Comparison of ENCODE assay signal across 11 cellular contexts in the genomic region with DNA sequence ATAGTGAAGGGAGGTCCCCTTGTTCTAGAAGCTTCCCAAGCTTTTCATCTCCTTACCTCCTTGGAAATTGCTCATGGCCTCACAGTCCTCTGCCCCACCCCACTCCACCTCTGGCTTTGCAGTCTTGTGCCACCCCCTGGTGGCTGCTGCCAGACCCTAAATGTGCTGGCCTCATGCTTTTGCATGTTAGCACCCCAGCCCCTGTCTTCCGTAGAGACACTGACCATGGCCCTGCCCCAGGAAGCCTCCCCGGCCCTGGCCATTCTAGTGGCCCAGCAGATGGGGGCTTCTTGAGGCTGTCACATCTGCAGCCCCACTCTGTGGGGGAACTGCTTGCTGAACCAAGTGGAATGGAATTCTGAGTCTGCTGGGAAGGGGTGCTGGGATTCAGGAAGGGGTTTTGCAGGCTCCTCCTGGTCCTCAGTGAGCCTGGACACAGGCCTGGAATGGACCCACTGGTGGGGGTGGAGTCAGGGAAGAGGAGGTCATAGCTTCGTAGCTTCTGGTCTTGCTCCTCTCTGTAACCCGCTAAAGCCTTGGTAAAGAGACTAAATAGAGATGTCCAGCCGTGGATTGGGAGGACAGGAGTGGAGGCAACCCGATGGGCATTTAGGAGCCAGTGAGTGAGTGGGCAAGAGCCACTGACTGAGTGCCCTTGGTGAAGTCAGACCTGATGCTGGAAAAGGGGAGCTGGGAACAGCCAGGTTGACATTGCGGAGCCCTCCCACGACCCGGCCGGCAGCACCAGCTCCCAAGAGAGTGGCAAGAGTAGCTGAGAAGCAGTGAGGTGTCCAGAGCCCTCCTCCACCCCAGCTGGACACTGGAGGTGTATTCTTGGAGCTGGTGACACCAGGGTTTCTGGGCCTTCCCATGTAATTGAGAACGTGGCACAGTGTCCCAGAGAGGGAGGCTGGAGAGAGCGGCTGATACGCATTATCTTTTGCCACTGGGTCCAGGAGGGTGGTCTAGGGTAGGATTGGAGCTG. TPM values are rescaled to one million over a fixed set of nuclear protein-coding genes. Genes with fewer than 3 reads are reported as not detected.
A peak's percentile ranks its signal among the peaks of the same experiment; 100 is the strongest.
DNase-seq lines count a peak whose midpoint lies in the region; ATAC-seq, FAIRE-seq and TF ChIP-seq lines count a peak whose summit lies in the region.
"Had no signal": no experiment of that assay in that cellular context is flagged by ENCODE, and none has a peak within 500 bp of the region (broad histone marks: within the 10 kb centered on the region; RNA-seq: fewer than 3 reads in every experiment).

No MANE protein-coding gene starts in this region.

- H3K9me3 ChIP-seq in Panc1 (ENCODE audit: control insufficient read depth, insufficient read depth, low read depth, low read length): no peaks in the 10 kb centered on the region
- no peaks in the 10 kb centered on the region for H3K9me3 ChIP-seq in keratinocyte (ENCODE audit: control insufficient read depth, low read depth, low read length)
- H3K9me3 ChIP-seq: adrenal gland had no signal

- H3K27ac ChIP-seq in Panc1 (ENCODE audit: low read length): no peak overlapping the region
- no peak overlapping the region for H3K27ac ChIP-seq in keratinocyte (ENCODE audit: control insufficient read depth, insufficient read depth, low read length)
- H3K27ac ChIP-seq: adrenal gland had no signal

- POLR2A ChIA-PET in Panc1 (lab: Charles Lee): interaction anchor here (0.7 kb wide), 1 partner anchor 7 kb away, joined by 3 read pairs; no protein-coding TSS in a partner anchor

- in situ Hi-C loops in Panc1 (cut with HindIII; ENCODE audit: low pct_unique_long_range_greater_than_20kb, low sequenced_read_pairs): no loop called here

- no peak for FAIRE-seq in D721Med (lab: Jason Lieb, UNC)
- FAIRE-seq in keratinocyte (lab: Jason Lieb, UNC): no peak

- DNase-seq in D721Med (ENCODE audit: insufficient read length, low spot score) (no peak), Panc1 (ENCODE audit: low read depth, low spot score) (no peak), keratinocyte (ENCODE audit: low read depth, low spot score) (no peak), DMS79 treated with DMSO at 0.1 percent for 48 hours (lab: John Stamatoyannopoulos, UW) (no peak), NCI-H1092 treated with DMSO at 0.1 percent for 48 hours (lab: John Stamatoyannopoulos, UW) (no peak)
- DNase-seq: activated B cell treated with CpG ODN at 0.5 μM for 24 hours, islet precursor cell, NCI-H510A had no signal

- intact Hi-C loops in Panc1 (cut with micrococcal nuclease; ENCODE audit: unreplicated experiment): no loop called here

- no peak overlapping the region for H3K4me2 ChIP-seq in keratinocyte (ENCODE audit: control insufficient read depth, extremely low read depth, insufficient read depth, low read depth, low read length)

- dilution Hi-C loops in keratinocyte (cut with MboI; ENCODE audit: extremely low pct_ligation_motif_present, low sequenced_read_pairs): no loop called here

- no peaks in the 10 kb centered on the region; the same call in 1 of the 2 replicates for H3K27me3 ChIP-seq in Panc1 (ENCODE audit: control insufficient read depth, insufficient read depth, low read length)
- peaks cover 22% of the 10 kb centered on the region for H3K27me3 ChIP-seq in keratinocyte (ENCODE audit: control insufficient read depth, extremely low read depth, insufficient read depth, low read length)
- H3K27me3 ChIP-seq: adrenal gland had no signal

- peaks cover under 1% of the 10 kb centered on the region for H4K20me1 ChIP-seq in keratinocyte (ENCODE audit: control insufficient read depth, extremely low read depth, insufficient read depth, low read length)

- BruUV-seq in Panc1 (replicated peaks; lab: Mats Ljungman, UMichigan): no TSS peak

- H3K4me3 ChIP-seq in Panc1 (ENCODE audit: low read depth in 2 of 2, low read length in 2 of 2) (no peak overlapping the region), keratinocyte (ENCODE audit: control insufficient read depth in 2 of 3, extremely low read depth in 1 of 3, insufficient read depth in 2 of 3, low read depth in 1 of 3, low read length in 3 of 3) (no peak overlapping the region)
- H3K4me3 ChIP-seq: adrenal gland had no signal

- H3K36me3 ChIP-seq in Panc1 (ENCODE audit: control insufficient read depth, insufficient read depth, low read length) (no peaks in the 10 kb centered on the region), keratinocyte (ENCODE audit: control insufficient read depth in 2 of 2, extremely low read depth in 1 of 2, insufficient read depth in 2 of 2, low read length in 2 of 2) (no peaks in the 10 kb centered on the region)
- H3K36me3 ChIP-seq: adrenal gland had no signal

- no peak overlapping the region for H3K9ac ChIP-seq in keratinocyte (ENCODE audit: control insufficient read depth, extremely low read depth, insufficient read depth, low read length)

- H2AFZ ChIP-seq in keratinocyte (ENCODE audit: control insufficient read depth, low read length): no peak overlapping the region

- ATAC-seq in Panc1: peak; percentile 43; the same call in 1 of the 2 replicates
- ATAC-seq in HG02840 (IDR thresholded peaks at IDR 0.05; ENCODE audit: low FRiP score, unreplicated experiment): no peak

- H3K9me1 ChIP-seq in keratinocyte (ENCODE audit: control insufficient read depth, extremely low read depth, insufficient read depth, low read length): no peaks in the 10 kb centered on the region

- CTCF ChIA-PET in Panc1 (lab: Charles Lee): no interaction called here

- no peaks in the 10 kb centered on the region for H3K79me2 ChIP-seq in keratinocyte (ENCODE audit: control insufficient read depth, insufficient read depth, low read length)

- TF ChIP-seq CTCF in D721Med (IDR thresholded peaks at IDR 0.05; ENCODE audit: insufficient read depth, missing control alignments) (peak; percentile 14), GM12872 (IDR thresholded peaks at IDR 0.05; ENCODE audit: insufficient read depth, low read depth, low read length) (peak; percentile 32; the same call in 2 of the 3 replicates), Panc1 (IDR thresholded peaks at IDR 0.05) (no peak), keratinocyte (optimal IDR thresholded peaks at IDR 0.05 in 1 of 3, IDR thresholded peaks at IDR 0.05 in 1 of 3, conservative IDR thresholded peaks at IDR 0.05 in 1 of 3; ENCODE audit: extremely low read depth in 1 of 3, insufficient read depth in 2 of 3, low read length in 3 of 3) (peak in 2 of 3 experiments; percentile 10 to 39)

- H3K4me1 ChIP-seq in Panc1 (ENCODE audit: control insufficient read depth, insufficient read depth, low read length) (no peaks in the 10 kb centered on the region), keratinocyte (ENCODE audit: control insufficient read depth, extremely low read depth, insufficient read depth, low read length) (no peaks in the 10 kb centered on the region)
- H3K4me1 ChIP-seq: adrenal gland had no signal

RNA-seq across cellular contexts. Expression of a gene that starts 20.9 kb away (rescaled TPM):
- total RNA-seq in Panc1 (2021; ENCODE audit: unreplicated experiment): 0.13 TPM
- not detected for polyA plus RNA-seq in Panc1 (2012; ENCODE audit: insufficient read length)
- polyA plus RNA-seq in keratinocyte: not detected in 3 replicates
- polyA plus RNA-seq in keratinocyte (2011; ENCODE audit: low read depth): not detected
- polyA plus RNA-seq in keratinocyte (2011; cell fraction: cytosol; rRNA removed): not detected in 2 replicates
- not detected in 2 replicates for polyA plus RNA-seq in keratinocyte (2011; cell fraction: nucleus; rRNA removed)
- polyA plus RNA-seq in keratinocyte (2012; ENCODE audit: low replicate concordance): not detected in 2 replicates
- not detected in 3 replicates for polyA minus RNA-seq in keratinocyte
- not detected for polyA minus RNA-seq in keratinocyte (2011; cell fraction: cytosol; rRNA and poly(A)+ RNA removed)
- not detected in 2 replicates for polyA minus RNA-seq in keratinocyte (2011; cell fraction: nucleus; rRNA and poly(A)+ RNA removed)
- total RNA-seq: activated B cell treated with CpG ODN at 0.5 μM for 24 hours had no signal
